Comparison of ENCODE assay signal across 13 cellular contexts in the genomic region with DNA sequence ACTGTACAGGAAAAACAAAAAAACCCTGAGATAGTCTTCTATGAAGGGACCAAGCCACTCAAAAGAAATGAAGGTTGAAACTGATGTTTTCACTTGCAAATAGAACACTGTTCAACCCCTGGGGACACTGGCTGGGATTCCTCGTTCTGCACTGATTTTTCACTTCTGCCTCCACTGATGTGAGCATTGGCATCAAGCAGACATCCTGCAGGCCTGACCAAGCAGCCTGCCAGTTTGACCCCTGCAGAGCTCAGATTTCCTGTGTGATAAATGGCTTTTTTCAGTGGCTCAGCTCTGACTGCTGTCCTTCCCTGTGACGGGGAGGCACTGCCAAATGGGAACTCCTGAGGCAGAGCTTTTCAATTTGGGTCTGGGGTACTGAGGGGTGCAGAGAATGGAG. TPM values are rescaled to one million over a fixed set of nuclear protein-coding genes. Genes with fewer than 3 reads are reported as not detected.
A peak's percentile ranks its signal among the peaks of the same experiment; 100 is the strongest.
DNase-seq lines count a peak whose midpoint lies in the region; ATAC-seq and TF ChIP-seq lines count a peak whose summit lies in the region.
"Had no signal": no experiment of that assay in that cellular context is flagged by ENCODE, and none has a peak within 500 bp of the region (broad histone marks: within the 10 kb centered on the region; RNA-seq: fewer than 3 reads in every experiment).

No MANE protein-coding gene starts in this region.

- H3K9me3 ChIP-seq in neural progenitor cell (ENCODE audit: low read depth), result no peaks in the 10 kb centered on the region

- no peak overlapping the region for H3K9ac ChIP-seq in neural progenitor cell

- TF ChIP-seq CTCF in neural progenitor cell (IDR thresholded peaks at IDR 0.05), result no peak

- no peaks in the 10 kb centered on the region for H3F3A ChIP-seq in neural progenitor cell (ENCODE audit: low read depth)

- H4K20me1 ChIP-seq in neural progenitor cell (ENCODE audit: low read depth), result no peaks in the 10 kb centered on the region

- no peaks in the 10 kb centered on the region for H3K9me3 Mint-ChIP-seq in T-helper 1 cell treated with Interleukin-12 subunit alpha and Interleukin-12 subunit beta and Interleukin-4 antibody, amounts not matched to agents 30 μg/mL and 1 μg/mL, for 36 hours
- H3K9me3 Mint-ChIP-seq in neural progenitor cell, result no peaks in the 10 kb centered on the region

- no peaks in the 10 kb centered on the region for H3K27me3 ChIP-seq in neural progenitor cell

- peaks cover 19% of the 10 kb centered on the region for H3K4me1 ChIP-seq in neural progenitor cell

- no peak overlapping the region for H3K4me3 Mint-ChIP-seq in T-helper 1 cell treated with Interleukin-12 subunit alpha and Interleukin-12 subunit beta and Interleukin-4 antibody, amounts not matched to agents 30 μg/mL and 1 μg/mL, for 36 hours
- no peak overlapping the region for H3K4me3 Mint-ChIP-seq in neural progenitor cell

- H3K36me3 Mint-ChIP-seq in T-helper 1 cell treated with Interleukin-12 subunit alpha and Interleukin-12 subunit beta and Interleukin-4 antibody, amounts not matched to agents 30 μg/mL and 1 μg/mL, for 36 hours (ENCODE audit: low read depth), result peaks cover 73% of the 10 kb centered on the region
- H3K36me3 Mint-ChIP-seq in neural progenitor cell, result peaks cover 5% of the 10 kb centered on the region

- no peak overlapping the region for H3K27ac ChIP-seq in neural progenitor cell
- H3K27ac ChIP-seq: skin epidermis had no signal

- H3K4me1 Mint-ChIP-seq in T-helper 1 cell treated with Interleukin-12 subunit alpha and Interleukin-12 subunit beta and Interleukin-4 antibody, amounts not matched to agents 30 μg/mL and 1 μg/mL, for 36 hours (ENCODE audit: low read depth), result peaks cover 55% of the 10 kb centered on the region
- H3K4me1 Mint-ChIP-seq in neural progenitor cell, result peaks cover 19% of the 10 kb centered on the region

- DNase-seq in T-helper 1 cell (no peak), neural progenitor cell (ENCODE audit: low spot score) (peak; percentile 15), ecto neural progenitor cell (ENCODE audit: low spot score) (no peak)
- DNase-seq in stimulated activated CD4-positive, alpha-beta T cell treated with anti-CD3 and anti-CD28 coated beads, Interleukin-1b, Interleukin-23, amount 100 ng/mL, for 48 hours, result no peak
- DNase-seq: 8988T, mesenchymal stem cell, NCI-H187 treated with DMSO at 0.1 percent for 48 hours had no signal

- no peak overlapping the region for H3K4me2 ChIP-seq in neural progenitor cell

- H2AFZ ChIP-seq in neural progenitor cell (replicated peaks), result no peak overlapping the region

- H3K27me3 Mint-ChIP-seq in T-helper 1 cell treated with Interleukin-12 subunit alpha and Interleukin-12 subunit beta and Interleukin-4 antibody, amounts not matched to agents 30 μg/mL and 1 μg/mL, for 36 hours (ENCODE audit: low read depth), result no peaks in the 10 kb centered on the region
- H3K27me3 Mint-ChIP-seq in neural progenitor cell (ENCODE audit: insufficient read depth, low read depth), result peaks cover 4% of the 10 kb centered on the region

- H3K4me3 ChIP-seq in neural progenitor cell, result no peak overlapping the region
- H3K4me3 ChIP-seq: skin epidermis had no signal

- no peaks in the 10 kb centered on the region for H3K79me2 ChIP-seq in neural progenitor cell (ENCODE audit: low read depth)

- no peaks in the 10 kb centered on the region for H3K36me3 ChIP-seq in neural progenitor cell

- ATAC-seq in HG02759 (IDR thresholded peaks at IDR 0.05; ENCODE audit: unreplicated experiment) (peak; percentile 86), SK-N-SH treated with all-trans-retinoic acid at 6 μM for 48 hours (peak; percentile 44; the same call in 1 of the 3 replicates), HG03520 (IDR thresholded peaks at IDR 0.05; ENCODE audit: unreplicated experiment) (no peak)

- peak overlapping the region; percentile 83 for H3K27ac Mint-ChIP-seq in T-helper 1 cell treated with Interleukin-12 subunit alpha and Interleukin-12 subunit beta and Interleukin-4 antibody, amounts not matched to agents 30 μg/mL and 1 μg/mL, for 36 hours
- H3K27ac Mint-ChIP-seq in neural progenitor cell, result no peak overlapping the region

TF ChIP-seq in SK-N-SH treated with all-trans-retinoic acid at 6 μM for 48 hours, 23 proteins besides CTCF, POLR2A, EP300 and RAD21:
- TF ChIP-seq, protein P1, sequence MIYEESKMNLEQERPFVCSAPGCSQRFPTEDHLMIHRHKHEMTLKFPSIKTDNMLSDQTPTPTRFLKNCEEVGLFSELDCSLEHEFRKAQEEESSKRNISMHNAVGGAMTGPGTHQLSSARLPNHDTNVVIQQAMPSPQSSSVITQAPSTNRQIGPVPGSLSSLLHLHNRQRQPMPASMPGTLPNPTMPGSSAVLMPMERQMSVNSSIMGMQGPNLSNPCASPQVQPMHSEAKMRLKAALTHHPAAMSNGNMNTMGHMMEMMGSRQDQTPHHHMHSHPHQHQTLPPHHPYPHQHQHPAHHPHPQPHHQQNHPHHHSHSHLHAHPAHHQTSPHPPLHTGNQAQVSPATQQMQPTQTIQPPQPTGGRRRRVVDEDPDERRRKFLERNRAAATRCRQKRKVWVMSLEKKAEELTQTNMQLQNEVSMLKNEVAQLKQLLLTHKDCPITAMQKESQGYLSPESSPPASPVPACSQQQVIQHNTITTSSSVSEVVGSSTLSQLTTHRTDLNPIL (CRISPR knock-in tag; IDR thresholded peaks at IDR 0.05; ENCODE audit: low read depth), result no peak
- peak; percentile 61; the same call in 1 of the 2 replicates for TF ChIP-seq ZNF70 (CRISPR knock-in tag; IDR thresholded peaks at IDR 0.05)

RNA-seq across cellular contexts. Expression of a gene that starts 50.0 kb away (rescaled TPM):
- total RNA-seq in neural progenitor cell (ENCODE audit: low replicate concordance), result 2.5 and 3.8 TPM in 2 replicates
- total RNA-seq: fibroblast of lung had no signal
